ENCODE assay signal across 23 cellular contexts in the genomic region with DNA sequence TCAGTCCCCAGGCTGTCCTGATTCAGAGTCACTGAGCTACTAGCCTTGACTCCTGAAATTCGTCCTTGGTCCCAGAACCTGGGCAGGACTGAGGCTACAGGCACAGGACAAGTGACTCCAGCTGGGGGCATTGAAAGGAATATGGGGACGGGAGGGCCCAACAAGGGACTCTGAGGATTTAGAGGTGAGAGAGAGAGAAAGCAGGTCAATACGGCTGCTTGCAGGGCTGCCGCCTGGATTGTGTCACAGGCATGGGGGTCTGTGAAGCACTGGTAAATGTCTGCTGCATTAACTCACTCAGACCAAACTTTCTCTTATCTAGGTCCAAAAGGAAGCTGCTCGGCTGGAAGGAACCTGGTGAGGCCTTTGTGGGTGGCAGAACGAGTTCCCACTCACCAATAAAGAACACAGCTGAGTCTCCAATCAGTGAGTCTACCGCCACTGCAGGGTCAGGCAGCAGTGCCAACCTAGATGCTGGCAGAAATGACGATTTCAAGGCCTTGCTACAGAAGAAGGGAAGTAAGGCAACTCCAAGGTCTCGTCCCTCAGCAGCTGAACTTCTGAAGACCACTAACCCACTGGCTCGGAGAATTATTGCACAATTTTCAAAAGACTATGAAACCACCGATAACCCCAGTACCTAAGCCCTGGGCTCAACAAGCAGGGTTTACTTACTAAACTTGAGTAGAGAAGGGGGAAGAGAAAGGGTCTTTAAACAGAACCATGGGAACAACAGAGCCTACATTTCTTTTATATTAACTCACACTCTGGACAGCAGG. TPM values are rescaled to one million over a fixed set of nuclear protein-coding genes. Genes with fewer than 3 reads are reported as not detected.
A peak's percentile ranks its signal among the peaks of the same experiment; 100 is the strongest.
DNase-seq lines count a peak whose midpoint lies in the region; ATAC-seq and TF ChIP-seq lines count a peak whose summit lies in the region.
"Had no signal": no experiment of that assay in that cellular context is flagged by ENCODE, and none has a peak within 500 bp of the region (broad histone marks: within the 10 kb centered on the region; RNA-seq: fewer than 3 reads in every experiment).

No MANE protein-coding gene starts in this region.

- H3K36me3 ChIP-seq in neutrophil (peaks cover 78% of the 10 kb centered on the region), MG63 (no peaks in the 10 kb centered on the region), vagina (no peaks in the 10 kb centered on the region)
- H3K36me3 ChIP-seq: SJSA1, transverse colon had no signal

- TF ChIP-seq POLR2A in NB4 (IDR thresholded peaks at IDR 0.05; ENCODE audit: extremely low read depth, insufficient read length): no peak
- no peak for TF ChIP-seq POLR2A in vagina (IDR thresholded peaks at IDR 0.05)

- TF ChIP-seq CTCF in NB4 (IDR thresholded peaks at IDR 0.05; ENCODE audit: low read depth, low read length) (no peak), neutrophil (IDR thresholded peaks at IDR 0.05) (no peak), vagina (IDR thresholded peaks at IDR 0.05) (no peak)

- H3K9me3 ChIP-seq in neutrophil: no peaks in the 10 kb centered on the region
- H3K9me3 ChIP-seq in MG63: no peaks in the 10 kb centered on the region
- H3K9me3 ChIP-seq in vagina: no peaks in the 10 kb centered on the region
- H3K9me3 ChIP-seq: sigmoid colon, SJSA1, transverse colon had no signal

- H3K4me3 Mint-ChIP-seq in dendritic cell treated with granulocyte-macrophage colony-stimulating factor and Interleukin-4, amounts not matched to agents 40 ng/mL and 50 ng/mL, for 4 days: no peak overlapping the region
- H3K4me3 Mint-ChIP-seq in stimulated activated naive B cell treated with anti-CD40 and anti-IgM and Interleukin-4, amounts not matched to agents 10 μg/mL and 1 μg/mL and 100 μg/mL, for 72 hours: no peak overlapping the region
- H3K4me3 Mint-ChIP-seq: activated naive CD4-positive, alpha-beta T cell treated with anti-CD3 and anti-CD28 coated beads, Interleukin-2, amount 10 ng/mL, durations not matched to agents 7 days and 5 days; activated T-cell treated with anti-CD3 and anti-CD28 coated beads, Interleukin-2, amount 50 U/mL, for 72 hours; GM23338; natural killer cell treated with Interleukin-12 subunit alpha and Interleukin-12 subunit beta and Interleukin-15 and Interleukin-18, amount 100 ng/mL, for 72 hours; T-helper 1 cell treated with Interleukin-12 subunit alpha and Interleukin-12 subunit beta and Interleukin-4 antibody, amounts not matched to agents 30 μg/mL and 1 μg/mL, for 36 hours had no signal

- peaks cover 34% of the 10 kb centered on the region for H3K36me3 Mint-ChIP-seq in dendritic cell treated with granulocyte-macrophage colony-stimulating factor and Interleukin-4, amounts not matched to agents 40 ng/mL and 50 ng/mL, for 4 days (ENCODE audit: low read depth)
- no peaks in the 10 kb centered on the region for H3K36me3 Mint-ChIP-seq in stimulated activated naive B cell treated with anti-CD40 and anti-IgM and Interleukin-4, amounts not matched to agents 10 μg/mL and 1 μg/mL and 100 μg/mL, for 72 hours
- H3K36me3 Mint-ChIP-seq: activated naive CD4-positive, alpha-beta T cell treated with anti-CD3 and anti-CD28 coated beads, Interleukin-2, amount 10 ng/mL, durations not matched to agents 7 days and 5 days; natural killer cell treated with Interleukin-12 subunit alpha and Interleukin-12 subunit beta and Interleukin-15 and Interleukin-18, amount 100 ng/mL, for 72 hours had no signal

- no peaks in the 10 kb centered on the region for H3K27me3 Mint-ChIP-seq in dendritic cell treated with granulocyte-macrophage colony-stimulating factor and Interleukin-4, amounts not matched to agents 40 ng/mL and 50 ng/mL, for 4 days
- H3K27me3 Mint-ChIP-seq in stimulated activated naive B cell treated with anti-CD40 and anti-IgM and Interleukin-4, amounts not matched to agents 10 μg/mL and 1 μg/mL and 100 μg/mL, for 72 hours: peaks cover 16 to 22% of the 10 kb centered on the region in 2 donors

- intact Hi-C loops in dendritic cell treated with granulocyte-macrophage colony-stimulating factor and Interleukin-4, amounts not matched to agents 40 ng/mL and 50 ng/mL, for 4 days (cut with micrococcal nuclease): no loop called here
- intact Hi-C loops in vagina (cut with DNase I): no loop called here

- H3K4me1 Mint-ChIP-seq in dendritic cell treated with granulocyte-macrophage colony-stimulating factor and Interleukin-4, amounts not matched to agents 40 ng/mL and 50 ng/mL, for 4 days (ENCODE audit: low read depth): peaks cover 38% of the 10 kb centered on the region
- H3K4me1 Mint-ChIP-seq in stimulated activated naive B cell treated with anti-CD40 and anti-IgM and Interleukin-4, amounts not matched to agents 10 μg/mL and 1 μg/mL and 100 μg/mL, for 72 hours: peaks cover 6 to 10% of the 10 kb centered on the region in 2 donors

- H3K27ac ChIP-seq in neutrophil (peak overlapping the region; percentile 47), vagina (no peak overlapping the region)
- H3K27ac ChIP-seq: SJSA1, transverse colon had no signal

- H3K9me3 Mint-ChIP-seq in dendritic cell treated with granulocyte-macrophage colony-stimulating factor and Interleukin-4, amounts not matched to agents 40 ng/mL and 50 ng/mL, for 4 days: no peaks in the 10 kb centered on the region
- no peaks in the 10 kb centered on the region for H3K9me3 Mint-ChIP-seq in stimulated activated naive B cell treated with anti-CD40 and anti-IgM and Interleukin-4, amounts not matched to agents 10 μg/mL and 1 μg/mL and 100 μg/mL, for 72 hours
- H3K9me3 Mint-ChIP-seq: activated naive CD4-positive, alpha-beta T cell treated with anti-CD3 and anti-CD28 coated beads, Interleukin-2, amount 10 ng/mL, durations not matched to agents 7 days and 5 days; activated T-cell treated with anti-CD3 and anti-CD28 coated beads, Interleukin-2, amount 50 U/mL, for 72 hours; GM23338; natural killer cell treated with Interleukin-12 subunit alpha and Interleukin-12 subunit beta and Interleukin-15 and Interleukin-18, amount 100 ng/mL, for 72 hours; T-helper 1 cell treated with Interleukin-12 subunit alpha and Interleukin-12 subunit beta and Interleukin-4 antibody, amounts not matched to agents 30 μg/mL and 1 μg/mL, for 36 hours had no signal

- H3K4me3 ChIP-seq in NB4 (ENCODE audit: low read depth, low read length) (no peak overlapping the region), neutrophil (ENCODE audit: low read depth in 1 of 2, low read length in 1 of 2) (no peak overlapping the region), MG63 (no peak overlapping the region), vagina (no peak overlapping the region)
- H3K4me3 ChIP-seq: GM23338, sigmoid colon, SJSA1, transverse colon had no signal

- H3K4me1 ChIP-seq in neutrophil (ENCODE audit: control insufficient read depth in 1 of 2, insufficient read depth in 1 of 2, low read depth in 1 of 2, low read length in 1 of 2) (no peaks in the 10 kb centered on the region), vagina (no peaks in the 10 kb centered on the region)
- H3K4me1 ChIP-seq: SJSA1, transverse colon had no signal

- ATAC-seq in stimulated activated naive B cell treated with anti-CD40 and anti-IgM and Interleukin-4, amounts not matched to agents 10 μg/mL and 1 μg/mL and 100 μg/mL, for 72 hours (replicated peaks): no peak
- ATAC-seq: GM23338 had no signal

- no peaks in the 10 kb centered on the region for H3K27me3 ChIP-seq in neutrophil
- H3K27me3 ChIP-seq in MG63: no peaks in the 10 kb centered on the region
- H3K27me3 ChIP-seq in vagina: no peaks in the 10 kb centered on the region
- H3K27me3 ChIP-seq: sigmoid colon, SJSA1, transverse colon had no signal

- H3K27ac Mint-ChIP-seq in dendritic cell treated with granulocyte-macrophage colony-stimulating factor and Interleukin-4, amounts not matched to agents 40 ng/mL and 50 ng/mL, for 4 days: peak overlapping the region; percentile 45
- no peak overlapping the region for H3K27ac Mint-ChIP-seq in stimulated activated naive B cell treated with anti-CD40 and anti-IgM and Interleukin-4, amounts not matched to agents 10 μg/mL and 1 μg/mL and 100 μg/mL, for 72 hours
- H3K27ac Mint-ChIP-seq: activated naive CD4-positive, alpha-beta T cell treated with anti-CD3 and anti-CD28 coated beads, Interleukin-2, amount 10 ng/mL, durations not matched to agents 7 days and 5 days; activated T-cell treated with anti-CD3 and anti-CD28 coated beads, Interleukin-2, amount 50 U/mL, for 72 hours; GM23338; natural killer cell treated with Interleukin-12 subunit alpha and Interleukin-12 subunit beta and Interleukin-15 and Interleukin-18, amount 100 ng/mL, for 72 hours; T-helper 1 cell treated with Interleukin-12 subunit alpha and Interleukin-12 subunit beta and Interleukin-4 antibody, amounts not matched to agents 30 μg/mL and 1 μg/mL, for 36 hours had no signal

- DNase-seq in NCI-H1092 treated with DMSO at 0.1 percent for 48 hours (lab: John Stamatoyannopoulos, UW) (peak; percentile 38), NCI-H1092 (lab: John Stamatoyannopoulos, UW) (no peak), NB4 (ENCODE audit: low read depth) (peak; percentile 73), MG63 (no peak), vagina (ENCODE audit: extremely low spot score in 2 of 2) (no peak)
- no peak for DNase-seq in stimulated activated naive B cell treated with anti-CD40 and anti-IgM and Interleukin-4, amounts not matched to agents 10 μg/mL and 1 μg/mL and 100 μg/mL, for 72 hours
- DNase-seq: 8988T; activated CD4-positive, alpha-beta T cell treated with anti-CD3 and anti-CD28 coated beads for 4 hours; activated naive CD4-positive, alpha-beta T cell treated with anti-CD3 and anti-CD28 coated beads, Interleukin-2, amount 10 ng/mL, durations not matched to agents 7 days and 5 days; cortex of kidney; kidney; posterior cingulate gyrus; sigmoid colon; stimulated activated CD4-positive, alpha-beta T cell treated with anti-CD3 and anti-CD28 coated beads, Interleukin-15, amount 100 ng/mL, for 24 hours; transverse colon had no signal

RNA-seq across cellular contexts. Expression of a gene that starts 11.4 kb away (rescaled TPM):
- total RNA-seq in MG63 (2014; rRNA removed; shearing (Covaris generic); ENCODE audit: low replicate concordance): 0.03 TPM in 1 of 2 replicates, not detected in the other
- total RNA-seq in vagina: 4.4 TPM
- total RNA-seq: HT-29 had no signal

RNA-seq across cellular contexts. Expression of a gene that starts 38.4 kb away (rescaled TPM):
- total RNA-seq in MG63 (2014; rRNA removed; shearing (Covaris generic); ENCODE audit: low replicate concordance): 1.3 and 2.3 TPM in 2 replicates
- total RNA-seq in vagina: 12.0 TPM

Comparison
In these comparisons a context has a peak if more than half of its experiments do, and no peak if none do; other contexts are left out.
1. DNase-seq: peak in NCI-H1092 treated with DMSO at 0.1 percent for 48 hours (single experiment) and NB4 (single experiment); none in NCI-H1092 (single experiment), MG63 (single experiment), vagina (0 of 2) and stimulated activated naive B cell treated with anti-CD40 and anti-IgM and Interleukin-4, amounts not matched to agents 10 μg/mL and 1 μg/mL and 100 μg/mL, for 72 hours (single experiment).